9 cellular contexts compared by ENCODE assay signal in the genomic region with DNA sequence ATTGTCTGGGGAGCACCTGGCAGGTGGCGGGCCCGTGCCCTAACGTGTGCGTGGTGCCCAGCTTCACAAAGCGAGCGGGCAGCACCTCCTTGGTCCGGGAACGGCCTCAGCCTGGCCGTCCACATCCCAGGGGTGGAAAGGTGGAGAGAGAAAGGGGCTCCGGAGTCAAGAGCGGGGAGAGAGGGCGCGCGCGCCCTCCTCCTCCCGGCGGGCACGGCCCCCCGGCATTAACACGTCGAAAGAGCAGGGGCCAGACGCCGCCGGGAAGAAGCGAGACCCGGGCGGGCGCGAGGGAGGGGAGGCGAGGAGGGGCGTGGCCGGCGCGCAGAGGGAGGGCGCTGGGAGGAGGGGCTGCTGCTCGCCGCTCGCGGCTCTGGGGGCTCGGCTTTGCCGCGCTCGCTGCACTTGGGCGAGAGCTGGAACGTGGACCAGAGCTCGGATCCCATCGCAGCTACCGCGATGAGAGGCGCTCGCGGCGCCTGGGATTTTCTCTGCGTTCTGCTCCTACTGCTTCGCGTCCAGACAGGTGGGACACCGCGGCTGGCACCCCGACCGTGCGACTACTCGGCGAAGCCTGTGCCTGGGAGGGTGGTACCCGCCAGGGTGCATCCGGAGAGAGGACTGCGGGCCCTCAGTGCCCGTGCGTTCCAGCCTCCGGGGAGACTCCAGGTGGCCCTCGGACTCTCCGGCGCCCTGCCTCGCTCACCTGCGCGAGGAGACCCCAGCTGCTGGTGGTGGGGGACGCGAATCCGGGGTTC. TPM values are rescaled to one million over a fixed set of nuclear protein-coding genes. Genes with fewer than 3 reads are reported as not detected.
DNase-seq lines count a peak whose midpoint lies in the region; ATAC-seq and TF ChIP-seq lines count a peak whose summit lies in the region.
"Had no signal": no experiment of that assay in that cellular context is flagged by ENCODE, and none has a peak within 500 bp of the region (broad histone marks: within the 10 kb centered on the region; RNA-seq: fewer than 3 reads in every experiment).

Gene KIT, plus strand, starts transcription at position 402 of the 758 bp plus-strand sequence. Its CDS starts 58 bp downstream, at position 460.

- CTCF ChIA-PET in activated CD4-positive, alpha-beta T cell treated with anti-CD3 and anti-CD28 coated beads for 36 hours (lab: Charles Lee), result interaction anchor here (0.8 kb wide), 1 partner anchor 313 kb away, joined by 3 read pairs; no protein-coding TSS in a partner anchor

- no peak within 1 kb of the TSS for H3K27ac Mint-ChIP-seq in activated CD4-positive, alpha-beta T cell treated with anti-CD3 and anti-CD28 coated beads for 36 hours
- H3K27ac Mint-ChIP-seq in natural killer cell treated with Interleukin-12 subunit alpha and Interleukin-12 subunit beta and Interleukin-15 and Interleukin-18, amount 100 ng/mL, for 72 hours, result no peak within 1 kb of the TSS

- peak; percentile 41 for ATAC-seq in activated CD4-positive, alpha-beta T cell treated with anti-CD3 and anti-CD28 coated beads for 36 hours
- peak; percentile 42 to 60 for ATAC-seq in natural killer cell treated with Interleukin-12 subunit alpha and Interleukin-12 subunit beta and Interleukin-15 and Interleukin-18, amount 100 ng/mL, for 72 hours
- ATAC-seq in GM18505 (IDR thresholded peaks at IDR 0.05; ENCODE audit: unreplicated experiment), result no peak

- POLR2A ChIA-PET in activated CD4-positive, alpha-beta T cell treated with anti-CD3 and anti-CD28 coated beads for 36 hours (lab: Charles Lee), result no interaction called here

- peaks cover 55% of the 10 kb centered on the region for H3K27me3 Mint-ChIP-seq in activated CD4-positive, alpha-beta T cell treated with anti-CD3 and anti-CD28 coated beads for 36 hours
- H3K27me3 Mint-ChIP-seq in natural killer cell treated with Interleukin-12 subunit alpha and Interleukin-12 subunit beta and Interleukin-15 and Interleukin-18, amount 100 ng/mL, for 72 hours, result peaks cover 39 to 40% of the 10 kb centered on the region in 2 donors

- H3K4me3 Mint-ChIP-seq in activated CD4-positive, alpha-beta T cell treated with anti-CD3 and anti-CD28 coated beads for 36 hours, result peak within 1 kb of the TSS; percentile 60
- H3K4me3 Mint-ChIP-seq in natural killer cell treated with Interleukin-12 subunit alpha and Interleukin-12 subunit beta and Interleukin-15 and Interleukin-18, amount 100 ng/mL, for 72 hours, result peak within 1 kb of the TSS; percentile 69

- H3K36me3 ChIP-seq in vagina, result no peaks in the 10 kb centered on the region

- no peaks in the 10 kb centered on the region for H3K9me3 ChIP-seq in vagina

- TF ChIP-seq CTCF in fibroblast of the aortic adventitia (IDR thresholded peaks at IDR 0.05; ENCODE audit: insufficient read depth, low read length) (no peak), vagina (IDR thresholded peaks at IDR 0.05) (no peak)

- TF ChIP-seq POLR2A in vagina (IDR thresholded peaks at IDR 0.05), result no peak
- TF ChIP-seq POLR2A in GM18505 (IDR thresholded peaks at IDR 0.05; ENCODE audit: borderline replicate concordance, extremely low read depth, insufficient read depth, insufficient read length), result no peak

- intact Hi-C loops in activated CD4-positive, alpha-beta T cell treated with anti-CD3 and anti-CD28 coated beads for 36 hours (cut with DNase I, micrococcal nuclease), result no loop called here
- intact Hi-C loops in vagina (cut with DNase I), result no loop called here

- peak within 1 kb of the TSS; percentile 62 for H3K27ac ChIP-seq in vagina

- H3K4me1 Mint-ChIP-seq in activated CD4-positive, alpha-beta T cell treated with anti-CD3 and anti-CD28 coated beads for 36 hours, result peaks cover 9% of the 10 kb centered on the region
- peaks cover 0 to 13% of the 10 kb centered on the region in 2 donors for H3K4me1 Mint-ChIP-seq in natural killer cell treated with Interleukin-12 subunit alpha and Interleukin-12 subunit beta and Interleukin-15 and Interleukin-18, amount 100 ng/mL, for 72 hours (ENCODE audit: low read depth in 2 of 2)

- H3K27me3 ChIP-seq in vagina, result no peaks in the 10 kb centered on the region

- no peaks in the 10 kb centered on the region for H3K36me3 Mint-ChIP-seq in activated CD4-positive, alpha-beta T cell treated with anti-CD3 and anti-CD28 coated beads for 36 hours (ENCODE audit: low read depth)
- H3K36me3 Mint-ChIP-seq in natural killer cell treated with Interleukin-12 subunit alpha and Interleukin-12 subunit beta and Interleukin-15 and Interleukin-18, amount 100 ng/mL, for 72 hours, result no peaks in the 10 kb centered on the region

- no peaks in the 10 kb centered on the region for H3K9me3 Mint-ChIP-seq in activated CD4-positive, alpha-beta T cell treated with anti-CD3 and anti-CD28 coated beads for 36 hours (ENCODE audit: low read depth)
- no peaks in the 10 kb centered on the region for H3K9me3 Mint-ChIP-seq in natural killer cell treated with Interleukin-12 subunit alpha and Interleukin-12 subunit beta and Interleukin-15 and Interleukin-18, amount 100 ng/mL, for 72 hours

- peak; percentile 27 for DNase-seq in activated CD4-positive, alpha-beta T cell treated with anti-CD3 and anti-CD28 coated beads for 36 hours
- DNase-seq in activated CD4-positive, alpha-beta T cell treated with anti-CD3 and anti-CD28 coated beads for 1 hour, result no peak
- DNase-seq in NCI-H2196 (lab: John Stamatoyannopoulos, UW; ENCODE audit: unreplicated experiment) (peak; percentile 62), fibroblast of the aortic adventitia (ENCODE audit: low read depth) (no peak), vagina (ENCODE audit: extremely low spot score in 2 of 2) (no peak)
- DNase-seq in activated T-cell treated with anti-CD3 and anti-CD28 coated beads, Interleukin-2, amount 50 U/mL, for 48 hours, result peak; percentile 26 to 27
- no peak for DNase-seq in natural killer cell treated with Interleukin-12 subunit alpha and Interleukin-12 subunit beta and Interleukin-15 and Interleukin-18, amount 100 ng/mL, for 72 hours (ENCODE audit: low spot score)

- H3K4me3 ChIP-seq in fibroblast of the aortic adventitia (ENCODE audit: low read depth, low read length) (peak within 1 kb of the TSS; percentile 51), vagina (peak within 1 kb of the TSS; percentile 62 to 66)

- H3K4me1 ChIP-seq in vagina, result peaks cover 43% of the 10 kb centered on the region

RNA-seq across cellular contexts. Expression of gene KIT, which starts in this region (rescaled TPM):
- not detected for total RNA-seq in activated CD4-positive, alpha-beta T cell treated with anti-CD3 and anti-CD28 coated beads for 36 hours
- total RNA-seq in fibroblast of the aortic adventitia (ENCODE audit: low replicate concordance) (0.49 and 2.7 TPM in 2 replicates), vagina (16.7 TPM)
- 1 to 10 TPM in 1 of 2 donors, under 1 TPM in 1; 0.78 to 2.1 TPM for total RNA-seq in natural killer cell treated with Interleukin-12 subunit alpha and Interleukin-12 subunit beta and Interleukin-15 and Interleukin-18, amount 100 ng/mL, for 72 hours
- total RNA-seq: Daoy had no signal

Comparison
In these comparisons a context has a peak if more than half of its experiments do, and no peak if none do; other contexts are left out.
1. Peak in DNase-seq and ATAC-seq in activated CD4-positive, alpha-beta T cell treated with anti-CD3 and anti-CD28 coated beads for 36 hours; RNA of the gene not detected or under 1 TPM.
2. DNase-seq: peak in NCI-H2196 (single experiment) and activated T-cell treated with anti-CD3 and anti-CD28 coated beads, Interleukin-2, amount 50 U/mL, for 48 hours (2 of 2); none in activated CD4-positive, alpha-beta T cell treated with anti-CD3 and anti-CD28 coated beads for 1 hour (single experiment), fibroblast of the aortic adventitia (single experiment), natural killer cell treated with Interleukin-12 subunit alpha and Interleukin-12 subunit beta and Interleukin-15 and Interleukin-18, amount 100 ng/mL, for 72 hours (single experiment) and vagina (0 of 2).